In the genomic region with DNA sequence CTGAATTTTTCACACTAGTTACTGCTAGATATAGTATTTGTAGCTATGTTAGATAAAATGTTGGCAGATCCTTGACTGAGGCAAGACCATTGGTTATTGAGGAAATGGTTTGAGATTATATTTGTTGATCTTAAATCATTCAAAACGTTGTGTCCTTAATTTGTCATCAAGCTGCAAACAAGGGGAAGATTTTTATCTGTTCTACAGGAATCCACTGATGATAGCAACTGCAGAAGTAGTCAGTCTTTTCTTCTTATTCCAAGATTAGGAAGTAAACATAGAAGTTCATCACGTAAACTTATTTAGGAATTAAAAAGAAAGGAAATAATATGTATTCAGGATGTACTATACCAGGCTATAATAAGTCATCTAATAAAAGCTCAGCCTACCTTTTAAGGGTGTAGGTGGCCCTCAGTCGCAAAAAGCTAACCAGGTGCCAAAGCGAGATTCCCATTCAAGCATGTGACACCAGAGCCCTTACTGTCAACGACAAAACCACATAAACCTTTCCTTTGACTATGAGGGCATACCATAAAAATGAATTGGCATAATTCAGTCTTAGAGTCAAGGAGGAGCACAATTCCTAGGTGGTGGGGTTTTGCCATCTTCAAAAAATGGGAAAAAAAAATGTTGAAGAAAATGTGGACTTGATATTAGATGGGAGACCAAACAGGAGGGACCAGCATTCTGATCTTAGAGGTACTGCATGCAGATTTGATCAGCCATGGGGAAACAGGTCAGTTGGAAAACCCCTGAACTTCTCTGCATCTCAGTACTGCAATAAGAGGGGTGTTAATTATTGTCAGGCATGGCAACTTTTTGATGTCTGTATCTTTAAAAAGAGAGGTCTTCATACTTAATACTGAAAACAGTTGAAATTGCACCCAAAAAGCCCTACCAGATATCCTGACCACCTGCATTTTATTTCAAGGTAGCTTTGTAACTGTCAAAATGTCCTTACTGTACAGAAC, we compare ENCODE assay signal across 13 cellular contexts.
A peak's percentile ranks its signal among the peaks of the same experiment; 100 is the strongest.
DNase-seq lines count a peak whose midpoint lies in the region; ATAC-seq lines count a peak whose summit lies in the region.
"Had no signal": no experiment of that assay in that cellular context is flagged by ENCODE, and none has a peak within 500 bp of the region (broad histone marks: within the 10 kb centered on the region; RNA-seq: fewer than 3 reads in every experiment).

No MANE protein-coding gene starts in this region.

- H3K27me3 Mint-ChIP-seq in naive B cell: no peaks in the 10 kb centered on the region

- ATAC-seq in GM18873 (IDR thresholded peaks at IDR 0.05; ENCODE audit: low FRiP score, unreplicated experiment) (peak; percentile 66), GM21529 (IDR thresholded peaks at IDR 0.05; ENCODE audit: unreplicated experiment) (peak; percentile 41), HG03139 (IDR thresholded peaks at IDR 0.05; ENCODE audit: unreplicated experiment) (peak; percentile 39), naive B cell (ENCODE audit: low read depth in 2 of 2) (peak; percentile 68 to 73)

- peaks cover 20% of the 10 kb centered on the region in 2 donors for H3K36me3 Mint-ChIP-seq in naive B cell

- H3K4me3 Mint-ChIP-seq in naive B cell: peak overlapping the region in 1 of 8 donors; percentile 30
- H3K4me3 Mint-ChIP-seq: CD8-positive, alpha-beta memory T cell had no signal

- DNase-seq in naive B cell (no peak), amniotic stem cell (lab: John Stamatoyannopoulos, UW) (no peak)
- no peak for DNase-seq in stimulated activated naive CD4-positive, alpha-beta T cell treated with Interleukin-2 at 50 U/mL for 16 hours (lab: John Stamatoyannopoulos, UW)
- no peak for DNase-seq in activated effector memory CD4-positive, alpha-beta T cell treated with Interleukin-2 at 50 U/mL for 16 hours
- DNase-seq: CD8-positive, alpha-beta memory T cell; colonic mucosa; NCI-H1694 treated with DMSO at 0.1 percent for 48 hours; NCI-H774; occipital lobe; SIG-M5 had no signal

- peaks cover 0 to 9% (median 0%) of the 10 kb centered on the region in 7 donors for H3K9me3 Mint-ChIP-seq in naive B cell
- H3K9me3 Mint-ChIP-seq: CD8-positive, alpha-beta memory T cell had no signal

- peak overlapping the region in 1 of 6 donors; percentile 48 for H3K27ac Mint-ChIP-seq in naive B cell
- H3K27ac Mint-ChIP-seq: CD8-positive, alpha-beta memory T cell had no signal

- peaks cover 24 to 30% (median 25%) of the 10 kb centered on the region in 3 donors for H3K4me1 Mint-ChIP-seq in naive B cell
- H3K4me1 Mint-ChIP-seq: CD8-positive, alpha-beta memory T cell had no signal
